34 cellular contexts compared by ENCODE assay signal in the genomic region with DNA sequence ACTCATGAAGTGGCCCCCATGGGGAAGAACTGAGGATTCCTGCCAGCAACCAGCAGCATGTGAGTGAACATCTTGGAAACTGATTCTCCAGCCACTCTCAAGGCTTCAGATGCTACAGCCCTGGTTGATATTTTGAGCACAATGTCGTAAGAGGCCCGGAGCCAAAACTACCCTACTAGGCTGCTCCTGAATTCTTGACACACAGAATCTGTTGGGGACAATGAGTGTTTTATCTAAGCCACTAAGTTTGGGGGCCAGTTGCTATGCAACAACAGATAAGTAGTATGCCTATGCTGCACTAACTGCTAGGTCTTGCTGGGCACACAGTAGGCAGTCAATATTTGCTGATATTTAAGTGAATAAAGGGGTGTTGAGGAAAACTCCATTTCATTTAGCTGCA.
"Had no signal": no experiment of that assay in that cellular context is flagged by ENCODE, and none has a peak within 500 bp of the region (broad histone marks: within the 10 kb centered on the region; RNA-seq: fewer than 3 reads in every experiment).

No MANE protein-coding gene starts in this region.

- H3K36me3 Mint-ChIP-seq: immature natural killer cell; memory B cell; mesothelial cell of epicardium; naive B cell; natural killer cell treated with Interleukin-12 subunit alpha and Interleukin-12 subunit beta and Interleukin-15 and Interleukin-18, amount 100 ng/mL, for 72 hours had no signal

- DNase-seq: colonic mucosa; effector CD8-positive, alpha-beta T cell; endodermal cell; foreskin fibroblast; glutamatergic neuron; hypothalamus; immature natural killer cell; islet precursor cell; kidney glomerular epithelial cell; left colon; mucosa of descending colon; naive B cell; right lobe of liver; small intestine; stimulated activated CD4-positive, alpha-beta T cell treated with anti-CD3 and anti-CD28 coated beads, Interleukin-12 subunit alpha, Interleukin-12 subunit beta, amount 100 ng/mL, for 4 hours; stimulated activated CD4-positive, alpha-beta T cell treated with anti-CD3 and anti-CD28 coated beads, Interleukin-1b, Interleukin-23, amount 100 ng/mL, for 48 hours; stimulated activated CD4-positive, alpha-beta T cell treated with anti-CD3 and anti-CD28 coated beads, Interleukin-4, amount 100 ng/mL, for 1 hour; stimulated activated CD8-positive, alpha-beta memory T cell treated with anti-CD3 and anti-CD28 coated beads, Interleukin-4, amount 100 ng/mL, for 48 hours; stimulated activated naive CD4-positive, alpha-beta T cell; stimulated activated naive CD8-positive, alpha-beta T cell treated with anti-CD3 and anti-CD28 coated beads, Interleukin-15, amount 100 ng/mL, for 72 hours; transverse colon; upper lobe of right lung; uterus had no signal

- H3K27me3 ChIP-seq: colonic mucosa, right lobe of liver, suprapubic skin, transverse colon, upper lobe of right lung, uterus had no signal

- H3K27ac ChIP-seq: colonic mucosa, epithelial cell of prostate, parathyroid adenoma, prostate gland, right lobe of liver, suprapubic skin, transverse colon, upper lobe of right lung, uterus had no signal

- H3K9me3 Mint-ChIP-seq: dendritic cell treated with granulocyte-macrophage colony-stimulating factor and Interleukin-4, amounts not matched to agents 40 ng/mL and 50 ng/mL, for 4 days; endodermal cell; memory B cell; mesothelial cell of epicardium; naive B cell; natural killer cell treated with Interleukin-12 subunit alpha and Interleukin-12 subunit beta and Interleukin-15 and Interleukin-18, amount 100 ng/mL, for 72 hours; stimulated activated naive CD8-positive, alpha-beta T cell treated with anti-CD3 and anti-CD28 coated beads, Interleukin-15, amount 100 ng/mL, for 72 hours had no signal

- H3K4me1 ChIP-seq: colonic mucosa, parathyroid adenoma, prostate gland, right lobe of liver, suprapubic skin, transverse colon, upper lobe of right lung, uterus had no signal

- FAIRE-seq: small intestine had no signal

- H3K9me3 ChIP-seq: colonic mucosa, mucosa of descending colon, prostate gland, right lobe of liver, suprapubic skin, transverse colon, upper lobe of right lung, uterus had no signal

- H3K27me3 Mint-ChIP-seq: dendritic cell treated with granulocyte-macrophage colony-stimulating factor and Interleukin-4, amounts not matched to agents 40 ng/mL and 50 ng/mL, for 4 days; memory B cell; naive B cell; natural killer cell treated with Interleukin-12 subunit alpha and Interleukin-12 subunit beta and Interleukin-15 and Interleukin-18, amount 100 ng/mL, for 72 hours; stimulated activated naive CD8-positive, alpha-beta T cell treated with anti-CD3 and anti-CD28 coated beads, Interleukin-15, amount 100 ng/mL, for 72 hours had no signal

- H3K4me3 Mint-ChIP-seq: dendritic cell treated with granulocyte-macrophage colony-stimulating factor and Interleukin-4, amounts not matched to agents 40 ng/mL and 50 ng/mL, for 4 days; endodermal cell; immature natural killer cell; memory B cell; mesothelial cell of epicardium; naive B cell; natural killer cell treated with Interleukin-12 subunit alpha and Interleukin-12 subunit beta and Interleukin-15 and Interleukin-18, amount 100 ng/mL, for 72 hours; neural crest cell; stimulated activated naive CD8-positive, alpha-beta T cell treated with anti-CD3 and anti-CD28 coated beads, Interleukin-15, amount 100 ng/mL, for 72 hours had no signal

- H3K27ac Mint-ChIP-seq: dendritic cell treated with granulocyte-macrophage colony-stimulating factor and Interleukin-4, amounts not matched to agents 40 ng/mL and 50 ng/mL, for 4 days; endodermal cell; immature natural killer cell; memory B cell; mesothelial cell of epicardium; natural killer cell treated with Interleukin-12 subunit alpha and Interleukin-12 subunit beta and Interleukin-15 and Interleukin-18, amount 100 ng/mL, for 72 hours; stimulated activated naive CD8-positive, alpha-beta T cell treated with anti-CD3 and anti-CD28 coated beads, Interleukin-15, amount 100 ng/mL, for 72 hours had no signal

- H3K4me1 Mint-ChIP-seq: immature natural killer cell; mesothelial cell of epicardium; stimulated activated naive CD8-positive, alpha-beta T cell treated with anti-CD3 and anti-CD28 coated beads, Interleukin-15, amount 100 ng/mL, for 72 hours had no signal

- H3K36me3 ChIP-seq: colonic mucosa, prostate gland, right lobe of liver, suprapubic skin, transverse colon, upper lobe of right lung, uterus had no signal

- ATAC-seq: esophagus mucosa; left colon; mucosa of descending colon; natural killer cell treated with Interleukin-12 subunit alpha and Interleukin-12 subunit beta and Interleukin-15 and Interleukin-18, amount 100 ng/mL, for 72 hours; right lobe of liver; stimulated activated naive CD8-positive, alpha-beta T cell treated with anti-CD3 and anti-CD28 coated beads, Interleukin-15, amount 100 ng/mL, for 72 hours; upper lobe of right lung had no signal

- H3K4me3 ChIP-seq: colonic mucosa, lung, mucosa of descending colon, prostate gland, right lobe of liver, suprapubic skin, transverse colon, upper lobe of right lung, uterus had no signal
